1 cellular context compared by ENCODE assay signal in genomic region chr17:47229535-47230443, GRCh38.
A peak's percentile ranks its signal among the peaks of the same experiment; 100 is the strongest.
TF ChIP-seq lines count a peak whose summit lies in the region.

No MANE protein-coding gene starts in this region.

TF ChIP-seq in HEK293, 187 proteins besides CTCF, POLR2A, EP300 and RAD21 (continued from another document and continues in another):
- no peak for TF ChIP-seq PATZ1 (tag by site-specific recombination; IDR thresholded peaks at IDR 0.05)
- TF ChIP-seq GLIS2 (tag by site-specific recombination; IDR thresholded peaks at IDR 0.05) = no peak
- no peak for TF ChIP-seq ZNF514 (tag by site-specific recombination; IDR thresholded peaks at IDR 0.05)
- TF ChIP-seq ZNF366 (tag by site-specific recombination; conservative IDR thresholded peaks at IDR 0.05) = peak; percentile 69
- TF ChIP-seq ZNF18 (tag by site-specific recombination; IDR thresholded peaks at IDR 0.05) = no peak
- TF ChIP-seq ZNF398 (tag by site-specific recombination; IDR thresholded peaks at IDR 0.05) = no peak
- TF ChIP-seq ZSCAN18 (tag by site-specific recombination; IDR thresholded peaks at IDR 0.05) = no peak
- 0 out of 2 replicates have a peak, but pooled peaks have one; percentile 21 for TF ChIP-seq ZXDB (tag by site-specific recombination; IDR thresholded peaks at IDR 0.05)
- TF ChIP-seq ZNF19 (tag by site-specific recombination; IDR thresholded peaks at IDR 0.05; ENCODE audit: low read depth) = no peak
- no peak for TF ChIP-seq ZNF175 (tag by site-specific recombination; IDR thresholded peaks at IDR 0.05)
- no peak for TF ChIP-seq ZNF266 (tag by site-specific recombination; IDR thresholded peaks at IDR 0.05; ENCODE audit: low read depth)
- TF ChIP-seq ZNF473 (tag by site-specific recombination; IDR thresholded peaks at IDR 0.05) = no peak
- peak; percentile 48; the same call in 1 of the 2 replicates for TF ChIP-seq ZNF324 (tag by site-specific recombination; IDR thresholded peaks at IDR 0.05)
- no peak; the same call in 1 of the 2 replicates for TF ChIP-seq PBX3 (CRISPR knock-in tag; IDR thresholded peaks at IDR 0.05)
- TF ChIP-seq IKZF3 (tag by site-specific recombination; IDR thresholded peaks at IDR 0.05) = peak; percentile 67
- peak; percentile 52 for TF ChIP-seq KLF8 (tag by site-specific recombination; IDR thresholded peaks at IDR 0.05)
- no peak for TF ChIP-seq HOXA7 (CRISPR knock-in tag; IDR thresholded peaks at IDR 0.05; ENCODE audit: borderline replicate concordance)
- TF ChIP-seq ZBTB7A (tag by site-specific recombination; IDR thresholded peaks at IDR 0.05; ENCODE audit: low read depth) = no peak
- no peak for TF ChIP-seq GLI4 (tag by site-specific recombination; IDR thresholded peaks at IDR 0.05)
- TF ChIP-seq ZNF350 (tag by site-specific recombination; IDR thresholded peaks at IDR 0.05) = no peak
- TF ChIP-seq ZBTB1 (tag by site-specific recombination; IDR thresholded peaks at IDR 0.05) = no peak
- TF ChIP-seq ZNF16 (tag by site-specific recombination; IDR thresholded peaks at IDR 0.05; ENCODE audit: low read depth) = no peak
- no peak for TF ChIP-seq ZNF223 (tag by site-specific recombination; IDR thresholded peaks at IDR 0.05)
- TF ChIP-seq ZNF626 (tag by site-specific recombination; IDR thresholded peaks at IDR 0.05) = no peak
- no peak for TF ChIP-seq ZNF292 (tag by site-specific recombination; IDR thresholded peaks at IDR 0.05; ENCODE audit: borderline replicate concordance, low read depth)
- TF ChIP-seq ZNF580 (tag by site-specific recombination; IDR thresholded peaks at IDR 0.05) = no peak
- TF ChIP-seq OSR2 (tag by site-specific recombination; IDR thresholded peaks at IDR 0.05) = no peak
- TF ChIP-seq WT1 (tag by site-specific recombination; IDR thresholded peaks at IDR 0.05) = no peak
- no peak for TF ChIP-seq ZNF560 (tag by site-specific recombination; IDR thresholded peaks at IDR 0.05; ENCODE audit: borderline replicate concordance)
- TF ChIP-seq AEBP2 (tag by site-specific recombination; IDR thresholded peaks at IDR 0.05; ENCODE audit: borderline replicate concordance) = no peak
- no peak for TF ChIP-seq ZNF658 (tag by site-specific recombination; IDR thresholded peaks at IDR 0.05)
- no peak for TF ChIP-seq ZNF48 (tag by site-specific recombination; IDR thresholded peaks at IDR 0.05)
- peak; percentile 65; the same call in 1 of the 2 replicates for TF ChIP-seq ZNF629 (tag by site-specific recombination; IDR thresholded peaks at IDR 0.05)
- no peak for TF ChIP-seq ZBTB20 (tag by site-specific recombination; IDR thresholded peaks at IDR 0.05)
- peak; percentile 46; the same call in 1 of the 2 replicates for TF ChIP-seq SP7 (tag by site-specific recombination; IDR thresholded peaks at IDR 0.05)
- no peak for TF ChIP-seq ZNF341 (tag by site-specific recombination; IDR thresholded peaks at IDR 0.05; ENCODE audit: low read depth)
- TF ChIP-seq ZNF394 (tag by site-specific recombination; IDR thresholded peaks at IDR 0.05; ENCODE audit: borderline replicate concordance) = peak; percentile 37; the same call in 1 of the 2 replicates
- TF ChIP-seq ZFP41 (tag by site-specific recombination; IDR thresholded peaks at IDR 0.05; ENCODE audit: borderline replicate concordance) = no peak
- no peak for TF ChIP-seq REST (tag by site-specific recombination; IDR thresholded peaks at IDR 0.05)
- TF ChIP-seq PRDM2 (tag by site-specific recombination; IDR thresholded peaks at IDR 0.05; ENCODE audit: borderline replicate concordance) = no peak
- no peak for TF ChIP-seq GFI1B (tag by site-specific recombination; IDR thresholded peaks at IDR 0.05)
- no peak for TF ChIP-seq SETDB1 (IDR thresholded peaks at IDR 0.05; ENCODE audit: insufficient read length, low read length)
- TF ChIP-seq OVOL3 (tag by site-specific recombination; IDR thresholded peaks at IDR 0.05) = no peak
- TF ChIP-seq TRIM28 (IDR thresholded peaks at IDR 0.05; ENCODE audit: borderline replicate concordance, low read length) = peak; percentile 85
- no peak for TF ChIP-seq ZNF404 (tag by site-specific recombination; IDR thresholded peaks at IDR 0.05)
- TF ChIP-seq ZNF155 (tag by site-specific recombination; IDR thresholded peaks at IDR 0.05) = no peak
- TF ChIP-seq ZNF501 (tag by site-specific recombination; IDR thresholded peaks at IDR 0.05) = peak; percentile 73; the same call in 1 of the 2 replicates
